ENCODE assay signal across 16 cellular contexts in genomic region chr16:48810803-48811453, GRCh38.
A peak's percentile ranks its signal among the peaks of the same experiment; 100 is the strongest.
DNase-seq lines count a peak whose midpoint lies in the region; TF ChIP-seq lines count a peak whose summit lies in the region.
"Had no signal": no experiment of that assay in that cellular context is flagged by ENCODE, and none has a peak within 500 bp of the region (broad histone marks: within the 10 kb centered on the region; RNA-seq: fewer than 3 reads in every experiment).

No MANE protein-coding gene starts in this region.

- H3K27me3 Mint-ChIP-seq in brain: peaks cover 68% of the 10 kb centered on the region
- peaks cover 24% of the 10 kb centered on the region for H3K27me3 Mint-ChIP-seq in activated T-helper 2 cell treated with anti-CD3 and anti-CD28 coated beads, Interferon-gamma antibody, Interleukin-2, Interleukin-4, amounts not matched to agents 10 μg/mL and 5 μg/mL and 100 μg/mL, durations not matched to agents 14 hours and 24 hours and 36 hours (ENCODE audit: low read depth)

- in situ Hi-C loops in GM13977 (cut with MboI; ENCODE audit: low pct_unique_long_range_greater_than_20kb, low sequenced_read_pairs, unreplicated experiment): no loop called here

- no peaks in the 10 kb centered on the region for H3K36me3 Mint-ChIP-seq in brain
- H3K36me3 Mint-ChIP-seq in activated T-helper 2 cell treated with anti-CD3 and anti-CD28 coated beads, Interferon-gamma antibody, Interleukin-2, Interleukin-4, amounts not matched to agents 10 μg/mL and 5 μg/mL and 100 μg/mL, durations not matched to agents 14 hours and 24 hours and 36 hours (ENCODE audit: low read depth): no peaks in the 10 kb centered on the region

- H3K27ac Mint-ChIP-seq in brain: no peak overlapping the region
- H3K27ac Mint-ChIP-seq in activated T-helper 2 cell treated with anti-CD3 and anti-CD28 coated beads, Interferon-gamma antibody, Interleukin-2, Interleukin-4, amounts not matched to agents 10 μg/mL and 5 μg/mL and 100 μg/mL, durations not matched to agents 14 hours and 24 hours and 36 hours: no peak overlapping the region
- H3K27ac Mint-ChIP-seq: activated naive CD4-positive, alpha-beta T cell treated with anti-CD3 and anti-CD28 coated beads, Interleukin-2, amount 50 U/mL, for 72 hours had no signal

- H3K4me3 Mint-ChIP-seq in brain: peak overlapping the region in 4 of 5 experiments; percentile 23 to 67 (median 56)
- H3K4me3 Mint-ChIP-seq in activated T-helper 2 cell treated with anti-CD3 and anti-CD28 coated beads, Interferon-gamma antibody, Interleukin-2, Interleukin-4, amounts not matched to agents 10 μg/mL and 5 μg/mL and 100 μg/mL, durations not matched to agents 14 hours and 24 hours and 36 hours (ENCODE audit: low read depth): no peak overlapping the region

- intact Hi-C loops in activated T-helper 2 cell treated with anti-CD3 and anti-CD28 coated beads, Interferon-gamma antibody, Interleukin-2, Interleukin-4, amounts not matched to agents 10 μg/mL and 5 μg/mL and 100 μg/mL, durations not matched to agents 14 hours and 24 hours and 36 hours (cut with micrococcal nuclease): no loop called here

- peaks cover 15% of the 10 kb centered on the region for H3K4me1 Mint-ChIP-seq in brain
- no peaks in the 10 kb centered on the region for H3K4me1 Mint-ChIP-seq in activated T-helper 2 cell treated with anti-CD3 and anti-CD28 coated beads, Interferon-gamma antibody, Interleukin-2, Interleukin-4, amounts not matched to agents 10 μg/mL and 5 μg/mL and 100 μg/mL, durations not matched to agents 14 hours and 24 hours and 36 hours (ENCODE audit: low read depth)

- DNase-seq in GM13977 (ENCODE audit: low spot score) (peak; percentile 10), retina (peak; percentile 74), nucleus accumbens (lab: John Stamatoyannopoulos, UW) (no peak), NCI-H446 treated with DMSO at 0.1 percent for 48 hours (lab: John Stamatoyannopoulos, UW) (no peak)
- DNase-seq in activated T-helper 2 cell treated with anti-CD3 and anti-CD28 coated beads, Interferon-gamma antibody, Interleukin-2, Interleukin-4, amounts not matched to agents 10 μg/mL and 5 μg/mL and 100 μg/mL, durations not matched to agents 14 hours and 24 hours and 36 hours (ENCODE audit: low spot score): no peak
- DNase-seq: activated CD4-positive, alpha-beta T cell treated with anti-CD3 and anti-CD28 coated beads, Interleukin-2, amount 50 U/mL, for 1 hour; activated T-cell treated with anti-CD3 and anti-CD28 coated beads, Interleukin-2, amount 50 U/mL, for 1 hour; brain microvascular endothelial cell; GF-D8; HCEC 1CT; NCI-H1930; NCI-H526 had no signal

- peaks cover 0 to 5% (median 0%) of the 10 kb centered on the region in 5 experiments for H3K9me3 Mint-ChIP-seq in brain
- no peaks in the 10 kb centered on the region for H3K9me3 Mint-ChIP-seq in activated T-helper 2 cell treated with anti-CD3 and anti-CD28 coated beads, Interferon-gamma antibody, Interleukin-2, Interleukin-4, amounts not matched to agents 10 μg/mL and 5 μg/mL and 100 μg/mL, durations not matched to agents 14 hours and 24 hours and 36 hours

- TF ChIP-seq CTCF in GM13977 (IDR thresholded peaks at IDR 0.05; ENCODE audit: extremely low read depth, insufficient read depth, missing control alignments): no peak
- no peak for TF ChIP-seq CTCF in brain (conservative IDR thresholded peaks at IDR 0.05)

- peak overlapping the region; percentile 50; the same call in 1 of the 2 replicates for H3K4me3 ChIP-seq in iPS-18c (ENCODE audit: insufficient read depth, low read depth, low read length)
- H3K4me3 ChIP-seq: left lung had no signal

- H3K9me3 ChIP-seq in iPS-18c (ENCODE audit: control insufficient read depth, insufficient read depth, low read length): no peaks in the 10 kb centered on the region
- H3K9me3 ChIP-seq: left lung had no signal

Comparison
In these comparisons a context has a peak if more than half of its experiments do, and no peak if none do; other contexts are left out.
1. DNase-seq: peak in GM13977 (single experiment) and retina (single experiment); none in nucleus accumbens (0 of 56), activated T-helper 2 cell treated with anti-CD3 and anti-CD28 coated beads, Interferon-gamma antibody, Interleukin-2, Interleukin-4, amounts not matched to agents 10 μg/mL and 5 μg/mL and 100 μg/mL, durations not matched to agents 14 hours and 24 hours and 36 hours (single experiment) and NCI-H446 treated with DMSO at 0.1 percent for 48 hours (single experiment).